Comparison of ENCODE assay signal across 20 cellular contexts in genomic region chr10:118592675-118593330, GRCh38. TPM values are rescaled to one million over a fixed set of nuclear protein-coding genes. Genes with fewer than 3 reads are reported as not detected.
DNase-seq lines count a peak whose midpoint lies in the region; ATAC-seq lines count a peak whose summit lies in the region.
"Had no signal": no experiment of that assay in that cellular context is flagged by ENCODE, and none has a peak within 500 bp of the region (broad histone marks: within the 10 kb centered on the region; RNA-seq: fewer than 3 reads in every experiment).

No MANE protein-coding gene starts in this region.

- no peak overlapping the region for H3K4me3 Mint-ChIP-seq in stimulated activated naive B cell treated with anti-CD40 and anti-IgM and Interleukin-4, amounts not matched to agents 10 μg/mL and 1 μg/mL and 100 μg/mL, for 72 hours
- H3K4me3 Mint-ChIP-seq: activated naive CD4-positive, alpha-beta T cell treated with anti-CD3 and anti-CD28 coated beads, Interleukin-2, amount 10 ng/mL, durations not matched to agents 7 days and 5 days had no signal

- H3K27me3 Mint-ChIP-seq in stimulated activated naive B cell treated with anti-CD40 and anti-IgM and Interleukin-4, amounts not matched to agents 10 μg/mL and 1 μg/mL and 100 μg/mL, for 72 hours: peaks cover 55 to 73% of the 10 kb centered on the region in 2 donors

- peaks cover 0 to 12% of the 10 kb centered on the region in 2 donors for H3K36me3 Mint-ChIP-seq in stimulated activated naive B cell treated with anti-CD40 and anti-IgM and Interleukin-4, amounts not matched to agents 10 μg/mL and 1 μg/mL and 100 μg/mL, for 72 hours
- H3K36me3 Mint-ChIP-seq: CD4-positive, CD25-positive, alpha-beta regulatory T cell; neural progenitor cell had no signal

- ATAC-seq in left lobe of liver (no peak), HG02970 (IDR thresholded peaks at IDR 0.05; ENCODE audit: low FRiP score, unreplicated experiment) (no peak)
- ATAC-seq in stimulated activated naive B cell treated with anti-CD40 and anti-IgM and Interleukin-4, amounts not matched to agents 10 μg/mL and 1 μg/mL and 100 μg/mL, for 72 hours (replicated peaks): no peak

- H3K9me3 Mint-ChIP-seq in stimulated activated naive B cell treated with anti-CD40 and anti-IgM and Interleukin-4, amounts not matched to agents 10 μg/mL and 1 μg/mL and 100 μg/mL, for 72 hours: peaks cover 0 to 6% of the 10 kb centered on the region in 2 donors
- H3K9me3 Mint-ChIP-seq: activated naive CD4-positive, alpha-beta T cell treated with anti-CD3 and anti-CD28 coated beads, Interleukin-2, amount 10 ng/mL, durations not matched to agents 7 days and 5 days had no signal

- DNase-seq in DMS 273 treated with DMSO at 0.1 percent for 48 hours (lab: John Stamatoyannopoulos, UW) (peak; percentile 96), NCI-H1436 (lab: John Stamatoyannopoulos, UW) (peak; percentile 90), NCI-H2196 (lab: John Stamatoyannopoulos, UW; ENCODE audit: unreplicated experiment) (peak; percentile 72), SHP77 treated with DMSO at 0.1 percent for 48 hours (lab: John Stamatoyannopoulos, UW) (peak; percentile 86), left lobe of liver (ENCODE audit: low spot score) (no peak), NCI-H526 treated with DMSO at 0.1 percent for 48 hours (lab: John Stamatoyannopoulos, UW) (no peak)
- no peak for DNase-seq in stimulated activated naive B cell treated with anti-CD40 and anti-IgM and Interleukin-4, amounts not matched to agents 10 μg/mL and 1 μg/mL and 100 μg/mL, for 72 hours
- DNase-seq: ACHN; activated CD4-positive, alpha-beta T cell treated with anti-CD3 and anti-CD28 coated beads, Interleukin-2, amount 50 U/mL, for 4 hours; activated naive CD4-positive, alpha-beta T cell treated with anti-CD3 and anti-CD28 coated beads, Interleukin-2, amount 10 ng/mL, durations not matched to agents 7 days and 5 days; activated T-cell treated with anti-CD3 and anti-CD28 coated beads for 4 hours; CD4-positive, CD25-positive, alpha-beta regulatory T cell; EL; stimulated activated CD4-positive, alpha-beta T cell treated with anti-CD3 and anti-CD28 coated beads, Interleukin-15, amount 100 ng/mL, for 24 hours; stimulated activated naive CD4-positive, alpha-beta T cell treated with Interleukin-2 at 50 U/mL for 16 hours; trophoblast cell had no signal

- H3K4me1 Mint-ChIP-seq in stimulated activated naive B cell treated with anti-CD40 and anti-IgM and Interleukin-4, amounts not matched to agents 10 μg/mL and 1 μg/mL and 100 μg/mL, for 72 hours: peaks cover 6 to 23% of the 10 kb centered on the region in 2 donors

- H3K27ac Mint-ChIP-seq in stimulated activated naive B cell treated with anti-CD40 and anti-IgM and Interleukin-4, amounts not matched to agents 10 μg/mL and 1 μg/mL and 100 μg/mL, for 72 hours: no peak overlapping the region
- H3K27ac Mint-ChIP-seq: activated naive CD4-positive, alpha-beta T cell treated with anti-CD3 and anti-CD28 coated beads, Interleukin-2, amount 10 ng/mL, durations not matched to agents 7 days and 5 days; CD4-positive, CD25-positive, alpha-beta regulatory T cell; neural progenitor cell had no signal

RNA-seq across cellular contexts. Expression of gene PRLHR, which starts 2.6 kb away (rescaled TPM):
- total RNA-seq in left lobe of liver: not detected
- total RNA-seq: ascending aorta; CD4-positive, CD25-positive, alpha-beta regulatory T cell; M059J had no signal

Comparison
In these comparisons a context has a peak if more than half of its experiments do, and no peak if none do; other contexts are left out.
1. DNase-seq: peak in DMS 273 treated with DMSO at 0.1 percent for 48 hours (single experiment), NCI-H1436 (single experiment), NCI-H2196 (single experiment) and SHP77 treated with DMSO at 0.1 percent for 48 hours (single experiment); none in left lobe of liver (single experiment), stimulated activated naive B cell treated with anti-CD40 and anti-IgM and Interleukin-4, amounts not matched to agents 10 μg/mL and 1 μg/mL and 100 μg/mL, for 72 hours (single experiment) and NCI-H526 treated with DMSO at 0.1 percent for 48 hours (single experiment).